ENCODE assay signal across 8 cellular contexts in the genomic region with DNA sequence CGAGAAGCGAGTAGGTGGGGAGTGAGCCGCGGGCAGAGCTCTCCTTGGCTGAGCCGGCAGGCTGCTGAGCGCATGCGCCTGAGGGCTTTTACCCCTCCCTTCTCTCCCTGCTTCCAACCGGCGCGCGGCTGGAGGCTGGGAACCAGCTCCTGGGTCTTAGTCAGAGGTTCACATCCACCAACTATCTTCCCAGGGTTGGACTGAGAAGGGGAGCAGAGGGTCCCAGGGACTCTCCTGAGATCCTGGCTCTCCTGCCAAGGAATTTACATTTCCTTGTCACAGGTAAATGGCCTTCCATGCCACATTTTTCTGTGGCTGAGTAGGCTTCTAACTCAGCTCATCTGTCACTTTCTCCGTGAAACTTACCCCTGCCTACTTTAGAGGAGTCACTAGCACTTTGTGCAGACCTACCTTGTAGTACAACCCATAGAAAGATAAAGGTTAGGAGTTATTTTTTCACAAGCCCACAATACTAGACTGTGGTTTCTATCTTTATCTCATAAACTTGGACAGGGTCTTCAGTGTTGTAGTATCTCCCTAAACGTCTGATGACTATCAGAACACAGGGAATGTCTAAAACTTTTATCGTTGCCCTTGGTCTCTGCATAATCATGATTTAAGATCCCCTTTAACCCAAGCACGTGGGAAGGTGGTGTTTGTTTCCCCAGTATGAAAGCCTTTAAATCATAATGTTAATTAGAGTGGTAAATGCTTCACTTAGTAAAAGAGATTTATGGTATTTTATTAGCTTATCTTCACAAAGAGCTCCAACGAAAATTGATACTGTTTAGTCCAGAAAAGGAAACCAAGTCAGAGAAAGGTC. TPM values are rescaled to one million over a fixed set of nuclear protein-coding genes. Genes with fewer than 3 reads are reported as not detected.
DNase-seq lines count a peak whose midpoint lies in the region; ATAC-seq and TF ChIP-seq lines count a peak whose summit lies in the region.

No MANE protein-coding gene starts in this region.

- H3K4me1 Mint-ChIP-seq in memory B cell, result peaks cover 39% of the 10 kb centered on the region

- no peaks in the 10 kb centered on the region for H3K27me3 ChIP-seq in Karpas-422 (ENCODE audit: low read length)
- no peaks in the 10 kb centered on the region for H3K27me3 ChIP-seq in upper lobe of right lung

- no peaks in the 10 kb centered on the region for H3K27me3 Mint-ChIP-seq in memory B cell

- peak; percentile 92 for DNase-seq in COLO829 (ENCODE audit: low spot score)
- peak; percentile 55 for DNase-seq in Karpas-422
- peak in 1 of 2 donors; percentile 98 for DNase-seq in cardiac fibroblast (ENCODE audit: low read depth in 2 of 2)
- DNase-seq in memory B cell (ENCODE audit: low spot score in 2 of 2), result no peak
- no peak for DNase-seq in upper lobe of right lung
- DNase-seq in COLO668 (lab: John Stamatoyannopoulos, UW; ENCODE audit: unreplicated experiment), result no peak
- DNase-seq in H4 (ENCODE audit: low spot score), result no peak

- H3K4me1 ChIP-seq in Karpas-422 (ENCODE audit: low read length) (peaks cover 53% of the 10 kb centered on the region), upper lobe of right lung (peaks cover 35% of the 10 kb centered on the region)

- peak overlapping the region; percentile 90 for H3K4me2 ChIP-seq in Karpas-422 (ENCODE audit: low read depth, low read length, poor library complexity, severe bottlenecking)

- H3K36me3 ChIP-seq in Karpas-422 (ENCODE audit: insufficient read depth, low read length) (no peaks in the 10 kb centered on the region), upper lobe of right lung (no peaks in the 10 kb centered on the region)

- H3K27ac ChIP-seq in Karpas-422 (ENCODE audit: low read length), result peak overlapping the region; percentile 79
- peak overlapping the region; percentile 98 for H3K27ac ChIP-seq in upper lobe of right lung

- peaks cover 45% of the 10 kb centered on the region for H3K79me2 ChIP-seq in Karpas-422 (ENCODE audit: low read length)

- H3K9ac ChIP-seq in Karpas-422 (ENCODE audit: low read length), result peak overlapping the region; percentile 89

- H3K4me3 ChIP-seq in Karpas-422 (ENCODE audit: low read length) (peak overlapping the region; percentile 78), cardiac fibroblast (replicated peaks in 1 of 2; ENCODE audit: low read depth in 2 of 2, low read length in 2 of 2) (peak overlapping the region; percentile 48 to 73), upper lobe of right lung (peak overlapping the region; percentile 94)

- no peaks in the 10 kb centered on the region for H4K20me1 ChIP-seq in Karpas-422 (ENCODE audit: insufficient read depth, low read depth, low read length)

- H3K9me3 ChIP-seq in Karpas-422 (ENCODE audit: low read length) (no peaks in the 10 kb centered on the region), upper lobe of right lung (no peaks in the 10 kb centered on the region)

- H2AFZ ChIP-seq in Karpas-422 (ENCODE audit: low read length), result no peak overlapping the region

- H3K9me3 Mint-ChIP-seq in memory B cell, result no peaks in the 10 kb centered on the region

- peak overlapping the region; percentile 99 for H3K27ac Mint-ChIP-seq in memory B cell

- peak overlapping the region; percentile 97 for H3K4me3 Mint-ChIP-seq in memory B cell

- no peaks in the 10 kb centered on the region for H3K36me3 Mint-ChIP-seq in memory B cell

- no peak for TF ChIP-seq CTCF in cardiac fibroblast (IDR thresholded peaks at IDR 0.05; ENCODE audit: low read depth, low read length)
- TF ChIP-seq CTCF in upper lobe of right lung (IDR thresholded peaks at IDR 0.05), result no peak

- H3K9me2 ChIP-seq in Karpas-422 (replicated peaks; ENCODE audit: insufficient read depth, low read length), result no peaks in the 10 kb centered on the region

- intact Hi-C loops in upper lobe of right lung (cut with DNase I), result no loop called here

- ATAC-seq in GM19395 (IDR thresholded peaks at IDR 0.05; ENCODE audit: unreplicated experiment) (peak; percentile 1), memory B cell (ENCODE audit: low read depth) (no peak), upper lobe of right lung (no peak)

RNA-seq across cellular contexts. Expression of a gene that starts 0.6 kb away (rescaled TPM):
- 127 and 181 TPM in 2 replicates for total RNA-seq in Karpas-422 (2014; rRNA removed; shearing (Covaris generic); ENCODE audit: low replicate concordance)
- 74.6 TPM for total RNA-seq in upper lobe of right lung
- 15.4 and 17.2 TPM in 2 replicates for total RNA-seq in H4 (2014; rRNA removed; shearing (Covaris generic))

Comparison
In these comparisons a context has a peak if more than half of its experiments do, and no peak if none do; other contexts are left out.
1. DNase-seq: peak in COLO829 (single experiment) and Karpas-422 (single experiment); none in memory B cell (0 of 2), upper lobe of right lung (single experiment), COLO668 (single experiment) and H4 (single experiment).
2. Peak in every context shown above with its lines, with median percentiles within 50 percentile points of each other: H3K4me3 ChIP-seq.